Comparison of ENCODE assay signal across 2 cellular contexts in the genomic region with DNA sequence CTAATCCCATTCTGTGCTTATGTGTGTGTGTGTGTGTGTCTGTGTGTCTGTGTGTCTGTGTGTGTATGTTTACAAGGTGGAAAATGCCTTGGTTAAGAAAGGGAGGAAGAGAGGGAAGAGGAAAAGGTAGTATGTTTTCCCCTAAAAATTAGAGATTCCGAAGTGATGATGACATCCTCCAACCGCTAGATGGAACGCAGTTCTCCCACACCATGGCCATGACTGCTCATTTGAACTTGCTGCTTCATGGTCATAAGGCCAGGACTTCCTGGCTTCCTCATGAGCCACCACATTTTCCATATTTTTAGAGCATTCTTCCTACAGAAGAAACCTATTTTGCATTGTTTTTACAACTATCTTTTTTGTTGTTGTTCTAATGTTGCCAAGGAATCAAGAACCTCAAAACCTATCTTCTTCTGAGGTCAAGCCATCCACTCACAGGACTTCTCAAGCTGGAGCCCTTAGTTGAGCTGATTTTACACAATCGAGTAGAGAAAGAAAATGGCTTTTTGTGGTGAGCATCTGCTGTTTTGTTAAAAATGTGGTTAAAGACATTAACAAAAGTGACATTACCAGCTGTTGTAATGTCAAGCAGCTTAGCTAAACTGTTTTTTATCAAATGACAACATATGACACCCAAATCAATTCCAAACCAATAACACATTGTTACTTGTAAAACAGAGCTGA.
TF ChIP-seq lines count a peak whose summit lies in the region.

No MANE protein-coding gene starts in this region.

TF ChIP-seq in WTC11, 78 proteins besides CTCF, POLR2A, EP300 and RAD21 (continued from another document):
- TF ChIP-seq FOXJ3 (CRISPR knock-in tag; IDR thresholded peaks at IDR 0.05; ENCODE audit: borderline replicate concordance) (no peak), RELA (CRISPR knock-in tag; IDR thresholded peaks at IDR 0.05; ENCODE audit: borderline replicate concordance) (no peak), ZNF219 (CRISPR knock-in tag; IDR thresholded peaks at IDR 0.05; ENCODE audit: borderline replicate concordance) (no peak), ZNF423 (CRISPR knock-in tag; IDR thresholded peaks at IDR 0.05) (no peak), ZNF317 (CRISPR knock-in tag; IDR thresholded peaks at IDR 0.05; ENCODE audit: borderline replicate concordance, low read depth) (no peak), SMAD3 (CRISPR knock-in tag; IDR thresholded peaks at IDR 0.05; ENCODE audit: borderline replicate concordance) (no peak)
- TF ChIP-seq, protein P1, sequence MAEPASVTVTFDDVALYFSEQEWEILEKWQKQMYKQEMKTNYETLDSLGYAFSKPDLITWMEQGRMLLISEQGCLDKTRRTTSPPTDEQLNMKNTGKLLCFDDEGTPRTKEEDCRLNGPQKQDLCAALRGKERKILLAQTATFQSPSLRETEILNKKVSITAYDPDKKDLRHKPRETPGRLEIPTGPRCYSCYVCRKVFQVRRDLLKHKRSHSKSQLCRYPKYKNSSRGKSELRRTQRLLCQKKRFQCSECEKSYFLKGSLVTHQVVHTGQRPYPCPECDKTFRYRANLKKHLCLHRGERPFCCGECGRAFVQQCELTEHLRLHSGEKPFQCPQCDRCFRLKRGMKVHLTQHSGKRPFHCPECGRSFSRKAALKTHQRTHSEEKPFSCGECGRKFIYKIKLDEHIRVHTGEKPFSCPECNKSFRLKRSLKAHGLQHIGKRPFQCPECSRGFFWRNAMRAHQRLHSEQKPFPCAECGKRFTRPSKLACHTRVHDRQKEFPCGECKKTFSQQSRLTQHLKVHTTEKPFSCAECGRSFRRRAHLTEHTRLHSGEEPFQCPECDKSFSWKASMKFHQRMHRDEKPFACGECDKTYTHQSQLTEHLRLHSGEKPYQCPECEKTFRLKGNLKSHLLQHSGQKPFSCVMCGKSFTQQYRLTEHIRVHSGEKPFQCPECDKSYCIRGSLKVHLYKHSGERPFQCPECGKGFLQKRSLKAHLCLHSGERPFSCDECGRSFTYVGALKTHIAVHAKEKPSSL (CRISPR knock-in tag; conservative IDR thresholded peaks at IDR 0.05), result no peak
- TF ChIP-seq, protein P2, sequence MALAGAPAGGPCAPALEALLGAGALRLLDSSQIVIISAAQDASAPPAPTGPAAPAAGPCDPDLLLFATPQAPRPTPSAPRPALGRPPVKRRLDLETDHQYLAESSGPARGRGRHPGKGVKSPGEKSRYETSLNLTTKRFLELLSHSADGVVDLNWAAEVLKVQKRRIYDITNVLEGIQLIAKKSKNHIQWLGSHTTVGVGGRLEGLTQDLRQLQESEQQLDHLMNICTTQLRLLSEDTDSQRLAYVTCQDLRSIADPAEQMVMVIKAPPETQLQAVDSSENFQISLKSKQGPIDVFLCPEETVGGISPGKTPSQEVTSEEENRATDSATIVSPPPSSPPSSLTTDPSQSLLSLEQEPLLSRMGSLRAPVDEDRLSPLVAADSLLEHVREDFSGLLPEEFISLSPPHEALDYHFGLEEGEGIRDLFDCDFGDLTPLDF (CRISPR knock-in tag; IDR thresholded peaks at IDR 0.05), result no peak

TF ChIP-seq in SK-N-SH treated with all-trans-retinoic acid at 6 μM for 48 hours, 23 proteins besides CTCF, POLR2A, EP300 and RAD21 (continued from another document):
- TF ChIP-seq, protein P3, sequence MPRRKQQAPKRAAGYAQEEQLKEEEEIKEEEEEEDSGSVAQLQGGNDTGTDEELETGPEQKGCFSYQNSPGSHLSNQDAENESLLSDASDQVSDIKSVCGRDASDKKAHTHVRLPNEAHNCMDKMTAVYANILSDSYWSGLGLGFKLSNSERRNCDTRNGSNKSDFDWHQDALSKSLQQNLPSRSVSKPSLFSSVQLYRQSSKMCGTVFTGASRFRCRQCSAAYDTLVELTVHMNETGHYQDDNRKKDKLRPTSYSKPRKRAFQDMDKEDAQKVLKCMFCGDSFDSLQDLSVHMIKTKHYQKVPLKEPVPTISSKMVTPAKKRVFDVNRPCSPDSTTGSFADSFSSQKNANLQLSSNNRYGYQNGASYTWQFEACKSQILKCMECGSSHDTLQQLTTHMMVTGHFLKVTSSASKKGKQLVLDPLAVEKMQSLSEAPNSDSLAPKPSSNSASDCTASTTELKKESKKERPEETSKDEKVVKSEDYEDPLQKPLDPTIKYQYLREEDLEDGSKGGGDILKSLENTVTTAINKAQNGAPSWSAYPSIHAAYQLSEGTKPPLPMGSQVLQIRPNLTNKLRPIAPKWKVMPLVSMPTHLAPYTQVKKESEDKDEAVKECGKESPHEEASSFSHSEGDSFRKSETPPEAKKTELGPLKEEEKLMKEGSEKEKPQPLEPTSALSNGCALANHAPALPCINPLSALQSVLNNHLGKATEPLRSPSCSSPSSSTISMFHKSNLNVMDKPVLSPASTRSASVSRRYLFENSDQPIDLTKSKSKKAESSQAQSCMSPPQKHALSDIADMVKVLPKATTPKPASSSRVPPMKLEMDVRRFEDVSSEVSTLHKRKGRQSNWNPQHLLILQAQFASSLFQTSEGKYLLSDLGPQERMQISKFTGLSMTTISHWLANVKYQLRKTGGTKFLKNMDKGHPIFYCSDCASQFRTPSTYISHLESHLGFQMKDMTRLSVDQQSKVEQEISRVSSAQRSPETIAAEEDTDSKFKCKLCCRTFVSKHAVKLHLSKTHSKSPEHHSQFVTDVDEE (CRISPR knock-in tag; IDR thresholded peaks at IDR 0.05), result no peak
- no peak for TF ChIP-seq ZC3H10 (CRISPR knock-in tag; IDR thresholded peaks at IDR 0.05)
